In the genomic region with DNA sequence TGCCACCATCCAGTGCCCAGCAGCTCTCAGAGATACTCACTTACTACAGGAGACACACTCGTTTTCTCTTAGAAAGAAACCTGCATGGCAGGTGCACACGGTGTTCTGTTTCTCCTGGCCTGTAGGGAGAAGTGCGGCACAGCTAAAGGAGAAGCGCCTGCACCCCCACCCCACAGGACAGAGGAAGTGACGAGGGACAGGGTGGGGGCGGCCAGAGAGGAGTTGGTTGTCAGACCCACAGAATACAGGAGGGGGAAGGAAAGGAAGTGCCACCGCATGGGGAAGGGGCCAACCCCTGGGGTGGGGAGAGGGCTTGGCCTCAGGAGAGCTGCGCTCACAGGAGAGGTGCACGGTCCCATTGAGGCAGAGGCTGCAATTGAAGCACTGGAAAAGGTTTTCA, we compare ENCODE assay signal across 1 cellular context.
TF ChIP-seq lines count a peak whose summit lies in the region.

No MANE protein-coding gene starts in this region.

TF ChIP-seq in GM23338, 12 proteins besides CTCF, POLR2A, EP300 and RAD21:
- TF ChIP-seq, protein P1, sequence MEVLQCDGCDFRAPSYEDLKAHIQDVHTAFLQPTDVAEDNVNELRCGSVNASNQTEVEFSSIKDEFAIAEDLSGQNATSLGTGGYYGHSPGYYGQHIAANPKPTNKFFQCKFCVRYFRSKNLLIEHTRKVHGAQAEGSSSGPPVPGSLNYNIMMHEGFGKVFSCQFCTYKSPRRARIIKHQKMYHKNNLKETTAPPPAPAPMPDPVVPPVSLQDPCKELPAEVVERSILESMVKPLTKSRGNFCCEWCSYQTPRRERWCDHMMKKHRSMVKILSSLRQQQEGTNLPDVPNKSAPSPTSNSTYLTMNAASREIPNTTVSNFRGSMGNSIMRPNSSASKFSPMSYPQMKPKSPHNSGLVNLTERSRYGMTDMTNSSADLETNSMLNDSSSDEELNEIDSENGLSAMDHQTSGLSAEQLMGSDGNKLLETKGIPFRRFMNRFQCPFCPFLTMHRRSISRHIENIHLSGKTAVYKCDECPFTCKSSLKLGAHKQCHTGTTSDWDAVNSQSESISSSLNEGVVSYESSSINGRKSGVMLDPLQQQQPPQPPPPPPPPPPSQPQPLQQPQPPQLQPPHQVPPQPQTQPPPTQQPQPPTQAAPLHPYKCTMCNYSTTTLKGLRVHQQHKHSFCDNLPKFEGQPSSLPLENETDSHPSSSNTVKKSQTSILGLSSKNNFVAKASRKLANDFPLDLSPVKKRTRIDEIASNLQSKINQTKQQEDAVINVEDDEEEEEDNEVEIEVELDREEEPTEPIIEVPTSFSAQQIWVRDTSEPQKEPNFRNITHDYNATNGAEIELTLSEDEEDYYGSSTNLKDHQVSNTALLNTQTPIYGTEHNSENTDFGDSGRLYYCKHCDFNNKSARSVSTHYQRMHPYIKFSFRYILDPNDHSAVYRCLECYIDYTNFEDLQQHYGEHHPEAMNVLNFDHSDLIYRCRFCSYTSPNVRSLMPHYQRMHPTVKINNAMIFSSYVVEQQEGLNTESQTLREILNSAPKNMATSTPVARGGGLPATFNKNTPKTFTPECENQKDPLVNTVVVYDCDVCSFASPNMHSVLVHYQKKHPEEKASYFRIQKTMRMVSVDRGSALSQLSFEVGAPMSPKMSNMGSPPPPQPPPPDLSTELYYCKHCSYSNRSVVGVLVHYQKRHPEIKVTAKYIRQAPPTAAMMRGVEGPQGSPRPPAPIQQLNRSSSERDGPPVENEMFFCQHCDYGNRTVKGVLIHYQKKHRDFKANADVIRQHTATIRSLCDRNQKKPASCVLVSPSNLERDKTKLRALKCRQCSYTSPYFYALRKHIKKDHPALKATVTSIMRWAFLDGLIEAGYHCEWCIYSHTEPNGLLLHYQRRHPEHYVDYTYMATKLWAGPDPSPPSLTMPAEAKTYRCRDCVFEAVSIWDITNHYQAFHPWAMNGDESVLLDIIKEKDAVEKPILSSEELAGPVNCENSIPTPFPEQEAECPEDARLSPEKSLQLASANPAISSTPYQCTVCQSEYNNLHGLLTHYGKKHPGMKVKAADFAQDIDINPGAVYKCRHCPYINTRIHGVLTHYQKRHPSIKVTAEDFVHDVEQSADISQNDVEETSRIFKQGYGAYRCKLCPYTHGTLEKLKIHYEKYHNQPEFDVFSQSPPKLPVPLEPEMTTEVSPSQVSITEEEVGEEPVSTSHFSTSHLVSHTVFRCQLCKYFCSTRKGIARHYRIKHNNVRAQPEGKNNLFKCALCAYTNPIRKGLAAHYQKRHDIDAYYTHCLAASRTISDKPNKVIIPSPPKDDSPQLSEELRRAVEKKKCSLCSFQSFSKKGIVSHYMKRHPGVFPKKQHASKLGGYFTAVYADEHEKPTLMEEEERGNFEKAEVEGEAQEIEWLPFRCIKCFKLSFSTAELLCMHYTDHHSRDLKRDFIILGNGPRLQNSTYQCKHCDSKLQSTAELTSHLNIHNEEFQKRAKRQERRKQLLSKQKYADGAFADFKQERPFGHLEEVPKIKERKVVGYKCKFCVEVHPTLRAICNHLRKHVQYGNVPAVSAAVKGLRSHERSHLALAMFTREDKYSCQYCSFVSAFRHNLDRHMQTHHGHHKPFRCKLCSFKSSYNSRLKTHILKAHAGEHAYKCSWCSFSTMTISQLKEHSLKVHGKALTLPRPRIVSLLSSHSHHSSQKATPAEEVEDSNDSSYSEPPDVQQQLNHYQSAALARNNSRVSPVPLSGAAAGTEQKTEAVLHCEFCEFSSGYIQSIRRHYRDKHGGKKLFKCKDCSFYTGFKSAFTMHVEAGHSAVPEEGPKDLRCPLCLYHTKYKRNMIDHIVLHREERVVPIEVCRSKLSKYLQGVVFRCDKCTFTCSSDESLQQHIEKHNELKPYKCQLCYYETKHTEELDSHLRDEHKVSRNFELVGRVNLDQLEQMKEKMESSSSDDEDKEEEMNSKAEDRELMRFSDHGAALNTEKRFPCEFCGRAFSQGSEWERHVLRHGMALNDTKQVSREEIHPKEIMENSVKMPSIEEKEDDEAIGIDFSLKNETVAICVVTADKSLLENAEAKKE (CRISPR knock-in tag; IDR thresholded peaks at IDR 0.05) = no peak
- TF ChIP-seq ZNF331 (CRISPR knock-in tag; IDR thresholded peaks at IDR 0.05; ENCODE audit: low read depth) = no peak
TF ChIP-seq in GM23338: peak in this region for 0.
